Comparison of ENCODE assay signal across 8 cellular contexts in genomic region chr11:134223836-134224709, GRCh38. TPM values are rescaled to one million over a fixed set of nuclear protein-coding genes. Genes with fewer than 3 reads are reported as not detected.
DNase-seq lines count a peak whose midpoint lies in the region; ATAC-seq and TF ChIP-seq lines count a peak whose summit lies in the region.

Gene NCAPD3 (minus strand): TSS chr11:134223967. CDS start chr11:134223926, 41 bp downstream.
Gene VPS26B (plus strand): TSS chr11:134224671. CDS start chr11:134225123, 452 bp downstream.

- no peaks in the 10 kb centered on the region for H3K9me3 Mint-ChIP-seq in T-helper 1 cell treated with Interleukin-12 subunit alpha and Interleukin-12 subunit beta and Interleukin-4 antibody, amounts not matched to agents 30 μg/mL and 1 μg/mL, for 36 hours
- H3K9me3 Mint-ChIP-seq in progenitor cell of endocrine pancreas (ENCODE audit: low read depth): no peaks in the 10 kb centered on the region

- in situ Hi-C loops in GM13977 (cut with MboI; ENCODE audit: low pct_unique_long_range_greater_than_20kb, low sequenced_read_pairs, unreplicated experiment): no loop called here

- intact Hi-C loops in left cardiac atrium (cut with DNase I): no loop called here

- H3K27ac Mint-ChIP-seq in T-helper 1 cell treated with Interleukin-12 subunit alpha and Interleukin-12 subunit beta and Interleukin-4 antibody, amounts not matched to agents 30 μg/mL and 1 μg/mL, for 36 hours: peak within 1 kb of the TSS; percentile 99
- H3K27ac Mint-ChIP-seq in progenitor cell of endocrine pancreas: peak within 1 kb of the TSS; percentile 96

- peak within 1 kb of the TSS; percentile 100 for H3K4me3 Mint-ChIP-seq in T-helper 1 cell treated with Interleukin-12 subunit alpha and Interleukin-12 subunit beta and Interleukin-4 antibody, amounts not matched to agents 30 μg/mL and 1 μg/mL, for 36 hours
- peak within 1 kb of the TSS; percentile 90 for H3K4me3 Mint-ChIP-seq in progenitor cell of endocrine pancreas (ENCODE audit: low read depth)

- H3K36me3 Mint-ChIP-seq in T-helper 1 cell treated with Interleukin-12 subunit alpha and Interleukin-12 subunit beta and Interleukin-4 antibody, amounts not matched to agents 30 μg/mL and 1 μg/mL, for 36 hours (ENCODE audit: low read depth): peaks cover 25% of the 10 kb centered on the region
- no peaks in the 10 kb centered on the region for H3K36me3 Mint-ChIP-seq in progenitor cell of endocrine pancreas (ENCODE audit: insufficient read depth)

- no peak for TF ChIP-seq CTCF in GM13977 (IDR thresholded peaks at IDR 0.05; ENCODE audit: extremely low read depth, insufficient read depth, missing control alignments)
- TF ChIP-seq CTCF in progenitor cell of endocrine pancreas (IDR thresholded peaks at IDR 0.05; ENCODE audit: unreplicated experiment): no peak

- DNase-seq in GM13977 (ENCODE audit: low spot score) (peak; percentile 97), NCI-H1694 (lab: John Stamatoyannopoulos, UW) (peak; percentile 59), amniotic stem cell (lab: John Stamatoyannopoulos, UW) (peak; percentile 94), left cardiac atrium (peak; percentile 98), progenitor cell of endocrine pancreas (ENCODE audit: low spot score, unreplicated experiment) (peak; percentile 92), ureter (ENCODE audit: low spot score) (peak; percentile 98)

- H3K4me1 Mint-ChIP-seq in T-helper 1 cell treated with Interleukin-12 subunit alpha and Interleukin-12 subunit beta and Interleukin-4 antibody, amounts not matched to agents 30 μg/mL and 1 μg/mL, for 36 hours (ENCODE audit: low read depth): peaks cover 63% of the 10 kb centered on the region
- peaks cover 14% of the 10 kb centered on the region for H3K4me1 Mint-ChIP-seq in progenitor cell of endocrine pancreas (ENCODE audit: low read depth)

- peak; percentile 70 for ATAC-seq in HG02884 (IDR thresholded peaks at IDR 0.05; ENCODE audit: unreplicated experiment)
- ATAC-seq in left cardiac atrium: peak; percentile 94 to 95

- no peaks in the 10 kb centered on the region for H3K27me3 Mint-ChIP-seq in T-helper 1 cell treated with Interleukin-12 subunit alpha and Interleukin-12 subunit beta and Interleukin-4 antibody, amounts not matched to agents 30 μg/mL and 1 μg/mL, for 36 hours (ENCODE audit: low read depth)
- no peaks in the 10 kb centered on the region for H3K27me3 Mint-ChIP-seq in progenitor cell of endocrine pancreas

RNA-seq across cellular contexts. Expression of gene NCAPD3, which starts in this region (rescaled TPM):
- total RNA-seq in left cardiac atrium (10 to 100 TPM in 1 of 2 donors, 1 to 10 TPM in 1; 9.4 to 11.5 TPM), progenitor cell of endocrine pancreas (30.0 and 30.9 TPM in 2 replicates), ureter (20.4 TPM)

RNA-seq across cellular contexts. Expression of gene VPS26B, which starts in this region (rescaled TPM):
- total RNA-seq in left cardiac atrium (10 to 100 TPM; 25.7 to 29.4 TPM), progenitor cell of endocrine pancreas (39.5 and 39.6 TPM in 2 replicates), ureter (46.9 TPM)

Comparison
In these comparisons a context has a peak if more than half of its experiments do, and no peak if none do; other contexts are left out.
1. Peak in every context shown above with its lines: DNase-seq and ATAC-seq.